ENCODE assay signal across 7 cellular contexts in the genomic region with DNA sequence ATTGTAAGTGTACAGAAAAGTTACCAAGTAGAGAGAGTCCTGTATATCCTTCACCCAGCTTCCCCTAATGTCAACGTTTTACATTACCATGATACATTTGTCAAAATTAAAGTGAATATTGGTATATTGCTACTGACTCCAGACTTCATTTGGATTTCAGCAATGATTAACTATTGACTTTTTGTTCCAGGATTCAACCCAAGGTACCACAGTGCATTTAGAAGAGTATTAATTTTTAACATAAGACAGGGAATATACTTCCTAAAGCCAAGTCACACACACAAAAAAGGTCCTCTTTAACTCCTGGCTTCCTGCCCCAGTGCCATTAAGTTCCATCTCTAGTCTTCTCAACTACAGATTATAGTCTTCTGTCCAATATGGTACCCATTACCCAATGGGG.
"Had no signal": no experiment of that assay in that cellular context is flagged by ENCODE, and none has a peak within 500 bp of the region (broad histone marks: within the 10 kb centered on the region; RNA-seq: fewer than 3 reads in every experiment).

No MANE protein-coding gene starts in this region.

- ATAC-seq: GM12878 had no signal

- H3K4me3 ChIP-seq: GM12878 had no signal

- FAIRE-seq: G401.6, GM12878, GM12892, GM18507, GM19239 had no signal

- DNase-seq: GDM1, GF-D8 had no signal
